ENCODE assay signal across 15 cellular contexts in the genomic region with DNA sequence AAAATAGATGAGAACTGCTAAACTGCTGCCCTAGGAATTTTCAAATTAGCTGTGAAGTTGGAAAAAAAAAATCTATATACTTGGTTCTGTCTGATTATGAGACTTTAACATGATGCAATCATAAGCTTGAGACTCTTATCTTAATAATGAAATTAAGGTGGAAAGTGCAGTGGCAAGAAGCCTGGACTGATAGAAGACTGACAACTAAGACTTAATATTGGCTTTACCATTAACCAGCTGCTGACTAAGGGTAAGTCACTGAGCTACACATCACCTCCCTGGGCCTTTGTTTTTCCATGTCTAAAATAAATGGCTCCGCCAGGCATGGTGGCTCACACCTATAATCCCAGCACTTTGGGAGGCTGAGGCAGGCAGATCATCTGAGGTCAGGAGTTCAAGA. TPM values are rescaled to one million over a fixed set of nuclear protein-coding genes. Genes with fewer than 3 reads are reported as not detected.
DNase-seq lines count a peak whose midpoint lies in the region; ATAC-seq and TF ChIP-seq lines count a peak whose summit lies in the region.
"Had no signal": no experiment of that assay in that cellular context is flagged by ENCODE, and none has a peak within 500 bp of the region (broad histone marks: within the 10 kb centered on the region; RNA-seq: fewer than 3 reads in every experiment).

No MANE protein-coding gene starts in this region.

- no peaks in the 10 kb centered on the region for H3K36me3 Mint-ChIP-seq in HFFc6 (ENCODE audit: low read depth)

- TF ChIP-seq CTCF in SK-N-SH (IDR thresholded peaks at IDR 0.05) (no peak), HFFc6 (IDR thresholded peaks at IDR 0.05) (no peak)

- no peaks in the 10 kb centered on the region for H3K9me3 Mint-ChIP-seq in HFFc6
- H3K9me3 Mint-ChIP-seq: CD4-positive, CD25-positive, alpha-beta regulatory T cell had no signal

- no peaks in the 10 kb centered on the region for H3K9me3 ChIP-seq in SK-N-SH

- DNase-seq in SK-N-SH: no peak
- peak; percentile 40 for DNase-seq in RKO (ENCODE audit: low spot score)
- peak; percentile 39 for DNase-seq in glomerular visceral epithelial cell (ENCODE audit: extremely low spot score)
- no peak for DNase-seq in HFFc6
- DNase-seq: 8988T; CD4-positive, CD25-positive, alpha-beta regulatory T cell; DMS79; HCEC 1CT had no signal

- no peak overlapping the region for H3K27ac ChIP-seq in SK-N-SH (ENCODE audit: low read depth in 2 of 2, low read length in 1 of 2)
- H3K27ac ChIP-seq: BLaER1 treated with 17β-estradiol and CSF1 and Interleukin-3, amounts not matched to agents 10 nM and 100 nM; HL-60 had no signal

- POLR2A ChIA-PET in SK-N-SH (lab: Yijun Ruan, JAX): no interaction called here

- ATAC-seq in SK-N-SH treated with all-trans-retinoic acid at 6 μM for 48 hours (no peak), GM18868 (IDR thresholded peaks at IDR 0.05; ENCODE audit: unreplicated experiment) (no peak), GM19467 (IDR thresholded peaks at IDR 0.05; ENCODE audit: unreplicated experiment) (no peak), GM21381 (IDR thresholded peaks at IDR 0.05; ENCODE audit: unreplicated experiment) (no peak)
- ATAC-seq: GM12878 had no signal

- H3K27me3 ChIP-seq in SK-N-SH (ENCODE audit: insufficient read depth): no peaks in the 10 kb centered on the region
- H3K27me3 ChIP-seq: BLaER1 treated with 17β-estradiol and CSF1 and Interleukin-3, amounts not matched to agents 10 nM and 100 nM had no signal

- H3K4me3 Mint-ChIP-seq in HFFc6: no peak overlapping the region
- H3K4me3 Mint-ChIP-seq: CD4-positive, CD25-positive, alpha-beta regulatory T cell had no signal

- CTCF ChIA-PET in SK-N-SH (lab: Yijun Ruan, JAX): interaction anchor here (0.7 to 1.0 kb wide), 2 partner anchors 10 to 30 kb away, joined by 3 read pairs; no protein-coding TSS in a partner anchor

- no peaks in the 10 kb centered on the region for H3K4me1 ChIP-seq in SK-N-SH (ENCODE audit: control insufficient read depth in 1 of 2, insufficient read depth in 2 of 2, low read depth in 1 of 2, low read length in 1 of 2)

- H3K9me2 ChIP-seq in SK-N-SH: no peaks in the 10 kb centered on the region

- H3K36me3 ChIP-seq in SK-N-SH (replicated peaks in 1 of 2; ENCODE audit: control insufficient read depth in 1 of 2, insufficient read depth in 2 of 2, low read length in 1 of 2): peaks cover 2 to 13% of the 10 kb centered on the region in 2 experiments

- no peaks in the 10 kb centered on the region for H4K20me1 ChIP-seq in SK-N-SH (ENCODE audit: insufficient read depth)

- no peak overlapping the region for H3K4me3 ChIP-seq in SK-N-SH (ENCODE audit: low read depth in 2 of 2, low read length in 1 of 2)
- H3K4me3 ChIP-seq: BLaER1 treated with 17β-estradiol and CSF1 and Interleukin-3, amounts not matched to agents 10 nM and 100 nM; GM12878 had no signal

- TF ChIP-seq EP300 in SK-N-SH (IDR thresholded peaks at IDR 0.05; ENCODE audit: borderline replicate concordance in 1 of 2, low read depth in 1 of 2, low read length in 1 of 2): no peak

- peaks cover 6% of the 10 kb centered on the region for H3F3A ChIP-seq in SK-N-SH (replicated peaks; ENCODE audit: insufficient read depth)

- no peak overlapping the region for H3K4me2 ChIP-seq in SK-N-SH
- H3K4me2 ChIP-seq: BLaER1 treated with 17β-estradiol and CSF1 and Interleukin-3, amounts not matched to agents 10 nM and 100 nM had no signal

- no peaks in the 10 kb centered on the region; the same call in 1 of the 2 replicates for H3K27me3 Mint-ChIP-seq in HFFc6 (ENCODE audit: insufficient read depth)
- H3K27me3 Mint-ChIP-seq: CD4-positive, CD25-positive, alpha-beta regulatory T cell had no signal

- no peaks in the 10 kb centered on the region for H3K79me2 ChIP-seq in SK-N-SH (ENCODE audit: insufficient read depth)

- H2AFZ ChIP-seq in SK-N-SH (ENCODE audit: low read depth): no peak overlapping the region

- H3K27ac Mint-ChIP-seq in HFFc6: no peak overlapping the region
- H3K27ac Mint-ChIP-seq: CD4-positive, CD25-positive, alpha-beta regulatory T cell had no signal

- no peaks in the 10 kb centered on the region for H3K4me1 Mint-ChIP-seq in HFFc6 (ENCODE audit: low read depth)

- 88% methylated on average over 1 of the region's 1 CpG for WGBS in SK-N-SH (ENCODE audit: low lambda C conversion rate)

- no peak for TF ChIP-seq RAD21 in SK-N-SH (IDR thresholded peaks at IDR 0.05; ENCODE audit: low read length)

- no peak overlapping the region for H3K9ac ChIP-seq in SK-N-SH
- H3K9ac ChIP-seq: BLaER1 treated with 17β-estradiol and CSF1 and Interleukin-3, amounts not matched to agents 10 nM and 100 nM had no signal

TF ChIP-seq in SK-N-SH treated with all-trans-retinoic acid at 6 μM for 48 hours, 23 proteins besides CTCF, POLR2A, EP300 and RAD21:
- TF ChIP-seq PPARA (CRISPR knock-in tag; IDR thresholded peaks at IDR 0.05; ENCODE audit: borderline replicate concordance) (no peak), OSR1 (CRISPR knock-in tag; IDR thresholded peaks at IDR 0.05) (no peak), ISL1 (CRISPR knock-in tag; IDR thresholded peaks at IDR 0.05) (peak; percentile 74), ZNF565 (CRISPR knock-in tag; conservative IDR thresholded peaks at IDR 0.05; ENCODE audit: low read depth) (no peak), ZFP3 (CRISPR knock-in tag; IDR thresholded peaks at IDR 0.05) (no peak), CSDC2 (CRISPR knock-in tag; IDR thresholded peaks at IDR 0.05) (0 out of 2 replicates have a peak, but pooled peaks have one; percentile 30), ZNF70 (CRISPR knock-in tag; IDR thresholded peaks at IDR 0.05) (no peak)
- TF ChIP-seq, protein P1, sequence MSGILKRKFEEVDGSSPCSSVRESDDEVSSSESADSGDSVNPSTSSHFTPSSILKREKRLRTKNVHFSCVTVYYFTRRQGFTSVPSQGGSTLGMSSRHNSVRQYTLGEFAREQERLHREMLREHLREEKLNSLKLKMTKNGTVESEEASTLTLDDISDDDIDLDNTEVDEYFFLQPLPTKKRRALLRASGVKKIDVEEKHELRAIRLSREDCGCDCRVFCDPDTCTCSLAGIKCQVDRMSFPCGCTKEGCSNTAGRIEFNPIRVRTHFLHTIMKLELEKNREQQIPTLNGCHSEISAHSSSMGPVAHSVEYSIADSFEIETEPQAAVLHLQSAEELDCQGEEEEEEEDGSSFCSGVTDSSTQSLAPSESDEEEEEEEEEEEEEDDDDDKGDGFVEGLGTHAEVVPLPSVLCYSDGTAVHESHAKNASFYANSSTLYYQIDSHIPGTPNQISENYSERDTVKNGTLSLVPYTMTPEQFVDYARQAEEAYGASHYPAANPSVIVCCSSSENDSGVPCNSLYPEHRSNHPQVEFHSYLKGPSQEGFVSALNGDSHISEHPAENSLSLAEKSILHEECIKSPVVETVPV (CRISPR knock-in tag; IDR thresholded peaks at IDR 0.05): no peak

TF ChIP-seq in SK-N-SH, 30 proteins besides CTCF, POLR2A, EP300 and RAD21:
- TF ChIP-seq IRF3 (IDR thresholded peaks at IDR 0.05; ENCODE audit: low read depth, low read length) (no peak), FOSL2 (IDR thresholded peaks at IDR 0.05; ENCODE audit: borderline replicate concordance, low read depth) (no peak), JUND (IDR thresholded peaks at IDR 0.05) (no peak), SMC3 (IDR thresholded peaks at IDR 0.05; ENCODE audit: low read depth, low read length) (no peak), FOXJ3 (CRISPR knock-in tag; IDR thresholded peaks at IDR 0.05) (no peak), SIN3A (IDR thresholded peaks at IDR 0.05; ENCODE audit: borderline replicate concordance, low read depth, low read length) (no peak), TAF1 (IDR thresholded peaks at IDR 0.05; ENCODE audit: borderline replicate concordance, low read depth, low read length) (no peak), EZH2phosphoT487 (IDR thresholded peaks at IDR 0.05; ENCODE audit: borderline replicate concordance, low read depth) (no peak), MXI1 (IDR thresholded peaks at IDR 0.05; ENCODE audit: low read depth, low read length) (no peak), NRF1 (IDR thresholded peaks at IDR 0.05; ENCODE audit: low read depth, low read length) (no peak), TEAD4 (IDR thresholded peaks at IDR 0.05; ENCODE audit: borderline replicate concordance, insufficient read depth) (no peak), FOXM1 (IDR thresholded peaks at IDR 0.05; ENCODE audit: low read depth) (no peak), GABPA (IDR thresholded peaks at IDR 0.05; ENCODE audit: low read depth) (no peak), RFX5 (IDR thresholded peaks at IDR 0.05; ENCODE audit: low read length) (no peak)
- TF ChIP-seq, protein P2, sequence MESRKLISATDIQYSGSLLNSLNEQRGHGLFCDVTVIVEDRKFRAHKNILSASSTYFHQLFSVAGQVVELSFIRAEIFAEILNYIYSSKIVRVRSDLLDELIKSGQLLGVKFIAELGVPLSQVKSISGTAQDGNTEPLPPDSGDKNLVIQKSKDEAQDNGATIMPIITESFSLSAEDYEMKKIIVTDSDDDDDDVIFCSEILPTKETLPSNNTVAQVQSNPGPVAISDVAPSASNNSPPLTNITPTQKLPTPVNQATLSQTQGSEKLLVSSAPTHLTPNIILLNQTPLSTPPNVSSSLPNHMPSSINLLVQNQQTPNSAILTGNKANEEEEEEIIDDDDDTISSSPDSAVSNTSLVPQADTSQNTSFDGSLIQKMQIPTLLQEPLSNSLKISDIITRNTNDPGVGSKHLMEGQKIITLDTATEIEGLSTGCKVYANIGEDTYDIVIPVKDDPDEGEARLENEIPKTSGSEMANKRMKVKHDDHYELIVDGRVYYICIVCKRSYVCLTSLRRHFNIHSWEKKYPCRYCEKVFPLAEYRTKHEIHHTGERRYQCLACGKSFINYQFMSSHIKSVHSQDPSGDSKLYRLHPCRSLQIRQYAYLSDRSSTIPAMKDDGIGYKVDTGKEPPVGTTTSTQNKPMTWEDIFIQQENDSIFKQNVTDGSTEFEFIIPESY (IDR thresholded peaks at IDR 0.05; ENCODE audit: borderline replicate concordance, low read depth): no peak

RNA-seq across cellular contexts. Expression of gene SLC35F2, which starts 56.9 kb away (rescaled TPM):
- 12.4 and 14.3 TPM in 2 replicates for polyA plus RNA-seq in SK-N-SH (2012; rRNA removed)
- 13.7 and 14.5 TPM in 2 replicates for polyA plus RNA-seq in SK-N-SH (2012; cell fraction: cytosol; rRNA removed)
- polyA plus RNA-seq in SK-N-SH (2012; cell fraction: nucleus; rRNA removed): 3.9 and 7.0 TPM in 2 replicates
- 1 to 10 TPM; 7.0 to 9.7 (median 7.7) TPM for total RNA-seq in HFFc6 (2021; fragmentation: NEBNext Ultra II Directional; extraction: Animal tissue kit (Norgen Biotek cat#: 25700))

Comparison
In these comparisons a context has a peak if more than half of its experiments do, and no peak if none do; other contexts are left out.
1. DNase-seq: peak in RKO (single experiment) and glomerular visceral epithelial cell (single experiment); none in SK-N-SH (single experiment) and HFFc6 (single experiment).